ENCODE assay signal across 9 cellular contexts in the genomic region with DNA sequence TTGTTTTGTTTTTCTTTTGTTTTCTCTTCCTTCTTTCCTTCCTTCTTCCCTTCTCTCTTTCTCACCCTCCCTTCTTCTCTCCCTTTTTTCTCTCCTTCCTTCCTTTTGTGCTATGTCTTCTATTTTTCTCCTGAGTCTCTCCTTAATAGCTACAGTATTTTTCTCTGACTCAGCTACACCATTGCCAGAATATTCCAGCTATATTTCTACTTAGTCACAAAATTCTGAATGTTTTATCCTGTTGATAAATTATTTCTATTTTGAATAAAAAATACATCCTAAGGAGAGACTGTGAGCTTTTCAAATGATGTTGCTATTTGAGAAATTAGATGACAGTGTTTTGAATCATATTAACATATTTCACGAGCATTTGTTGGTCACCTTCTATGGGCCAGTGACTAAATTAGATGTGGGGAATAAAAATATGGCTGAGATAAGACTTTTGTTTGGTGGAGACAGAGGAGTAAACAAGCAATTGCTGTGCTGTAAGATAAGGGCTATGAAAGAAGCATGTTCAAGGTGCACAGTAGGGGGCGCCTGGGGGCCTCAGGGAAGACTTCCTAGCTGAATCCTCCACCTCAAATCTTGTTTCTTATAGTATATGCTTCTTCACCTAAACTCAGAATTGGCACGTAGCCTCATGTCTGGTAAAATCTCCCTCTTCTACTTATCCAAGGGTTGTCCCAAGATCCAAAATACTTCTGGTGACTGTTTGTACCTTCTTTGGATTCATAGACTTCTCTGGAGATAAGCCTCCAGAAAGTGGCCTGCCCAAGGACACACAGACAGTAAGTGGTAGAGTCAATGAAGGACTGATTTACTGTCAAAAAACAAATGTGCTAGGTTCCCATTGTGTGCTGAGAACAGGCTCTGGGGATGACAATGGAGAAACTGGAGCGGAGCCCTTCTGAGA.
DNase-seq lines count a peak whose midpoint lies in the region; ATAC-seq and TF ChIP-seq lines count a peak whose summit lies in the region.
"Had no signal": no experiment of that assay in that cellular context is flagged by ENCODE, and none has a peak within 500 bp of the region (broad histone marks: within the 10 kb centered on the region; RNA-seq: fewer than 3 reads in every experiment).

No MANE protein-coding gene starts in this region.

- no peaks in the 10 kb centered on the region for H3K36me3 ChIP-seq in cardiac muscle cell

- no peaks in the 10 kb centered on the region for H3K27me3 ChIP-seq in cardiac muscle cell

- CTCF ChIA-PET in activated naive CD4-positive, alpha-beta T cell treated with anti-CD3 and anti-CD28 coated beads for 36 hours (lab: Charles Lee): interaction anchor here (0.5 to 2.2 kb wide), 21 partner anchors 9 to 176 kb away, joined by 3 to 11 read pairs (median 4); no protein-coding TSS in a partner anchor

- DNase-seq in cardiac muscle cell (ENCODE audit: low read depth in 1 of 2, low spot score in 1 of 2) (peak; percentile 54 to 55), Right ventricle myocardium inferior (ENCODE audit: missing footprints) (no peak), OCI-M1 (lab: John Stamatoyannopoulos, UW) (peak; percentile 40), iris pigment epithelial cell (ENCODE audit: low read depth) (peak; percentile 51), coronary artery (ENCODE audit: low spot score) (no peak), NCI-H774 (lab: John Stamatoyannopoulos, UW) (no peak)
- DNase-seq in activated naive CD4-positive, alpha-beta T cell treated with anti-CD3 and anti-CD28 coated beads for 36 hours: peak; percentile 75
- DNase-seq in stimulated activated CD8-positive, alpha-beta memory T cell treated with anti-CD3 and anti-CD28 coated beads, Interleukin-7, amount 100 ng/mL, for 4 hours (ENCODE audit: low read depth in 2 of 2): peak; percentile 8 to 30

- H3K4me1 ChIP-seq in cardiac muscle cell (ENCODE audit: low read depth): no peaks in the 10 kb centered on the region

- H3K4me3 ChIP-seq in cardiac muscle cell (no peak overlapping the region), coronary artery (no peak overlapping the region)

- no peak overlapping the region for H3K27ac Mint-ChIP-seq in activated naive CD4-positive, alpha-beta T cell treated with anti-CD3 and anti-CD28 coated beads for 36 hours
- H3K27ac Mint-ChIP-seq: dendritic cell treated with granulocyte-macrophage colony-stimulating factor and Interleukin-4, amounts not matched to agents 40 ng/mL and 50 ng/mL, for 4 days had no signal

- peaks cover 18% of the 10 kb centered on the region for H3K4me1 Mint-ChIP-seq in activated naive CD4-positive, alpha-beta T cell treated with anti-CD3 and anti-CD28 coated beads for 36 hours (ENCODE audit: low read depth)

- no peak overlapping the region for H3K4me3 Mint-ChIP-seq in activated naive CD4-positive, alpha-beta T cell treated with anti-CD3 and anti-CD28 coated beads for 36 hours
- H3K4me3 Mint-ChIP-seq: dendritic cell treated with granulocyte-macrophage colony-stimulating factor and Interleukin-4, amounts not matched to agents 40 ng/mL and 50 ng/mL, for 4 days had no signal

- H3K9me3 ChIP-seq in cardiac muscle cell (ENCODE audit: low read depth): no peaks in the 10 kb centered on the region

- H3K27ac ChIP-seq in cardiac muscle cell: no peak overlapping the region
- H3K27ac ChIP-seq in coronary artery: no peak overlapping the region

- no peak for ATAC-seq in Right ventricle myocardium inferior

- H3K36me3 Mint-ChIP-seq in activated naive CD4-positive, alpha-beta T cell treated with anti-CD3 and anti-CD28 coated beads for 36 hours (ENCODE audit: low read depth): no peaks in the 10 kb centered on the region

- H3K27me3 Mint-ChIP-seq in activated naive CD4-positive, alpha-beta T cell treated with anti-CD3 and anti-CD28 coated beads for 36 hours (ENCODE audit: low read depth): peaks cover 25% of the 10 kb centered on the region

- no peaks in the 10 kb centered on the region for H3K9me3 Mint-ChIP-seq in activated naive CD4-positive, alpha-beta T cell treated with anti-CD3 and anti-CD28 coated beads for 36 hours
- H3K9me3 Mint-ChIP-seq: dendritic cell treated with granulocyte-macrophage colony-stimulating factor and Interleukin-4, amounts not matched to agents 40 ng/mL and 50 ng/mL, for 4 days had no signal

- intact Hi-C loops in Right ventricle myocardium inferior (cut with DNase I): loop anchor here (5.0 kb wide), 1 partner anchor 330 kb away; no protein-coding TSS in a partner anchor
- intact Hi-C loops in activated naive CD4-positive, alpha-beta T cell treated with anti-CD3 and anti-CD28 coated beads for 36 hours (cut with micrococcal nuclease): loop anchor here (1.0 to 5.0 kb wide), 4 partner anchors 67 to 557 kb away; no protein-coding TSS in a partner anchor

- TF ChIP-seq CTCF in cardiac muscle cell (IDR thresholded peaks at IDR 0.05; ENCODE audit: low read depth, low read length) (peak; percentile 77), coronary artery (IDR thresholded peaks at IDR 0.05) (no peak)

Comparison
In these comparisons a context has a peak if more than half of its experiments do, and no peak if none do; other contexts are left out.
1. DNase-seq: peak in cardiac muscle cell (2 of 2), OCI-M1 (single experiment), activated naive CD4-positive, alpha-beta T cell treated with anti-CD3 and anti-CD28 coated beads for 36 hours (single experiment), iris pigment epithelial cell (single experiment) and stimulated activated CD8-positive, alpha-beta memory T cell treated with anti-CD3 and anti-CD28 coated beads, Interleukin-7, amount 100 ng/mL, for 4 hours (2 of 2); none in Right ventricle myocardium inferior (single experiment), coronary artery (single experiment) and NCI-H774 (single experiment).